In genomic region chr17:64615025-64615677, GRCh38 we compare ENCODE assay signal across 13 cellular contexts. TPM values are rescaled to one million over a fixed set of nuclear protein-coding genes. Genes with fewer than 3 reads are reported as not detected.
DNase-seq lines count a peak whose midpoint lies in the region; ATAC-seq and TF ChIP-seq lines count a peak whose summit lies in the region.
"Had no signal": no experiment of that assay in that cellular context is flagged by ENCODE, and none has a peak within 500 bp of the region (broad histone marks: within the 10 kb centered on the region; RNA-seq: fewer than 3 reads in every experiment).

No MANE protein-coding gene starts in this region.

- peaks cover 11% of the 10 kb centered on the region; the same call in 1 of the 2 replicates for H3K36me3 ChIP-seq in RWPE2 (ENCODE audit: low read depth)
- H3K36me3 ChIP-seq in osteoblast (ENCODE audit: insufficient read depth, low read length) = no peaks in the 10 kb centered on the region
- H3K36me3 ChIP-seq in H7 (replicated peaks; ENCODE audit: control insufficient read depth, insufficient read depth, low read length) = no peaks in the 10 kb centered on the region
- H3K36me3 ChIP-seq in Karpas-422 (ENCODE audit: insufficient read depth, low read length) = no peaks in the 10 kb centered on the region

- ATAC-seq in RWPE2 (ENCODE audit: low read depth) (peak; percentile 46; the same call in 1 of the 3 replicates), GM18873 (IDR thresholded peaks at IDR 0.05; ENCODE audit: low FRiP score, unreplicated experiment) (no peak)
- ATAC-seq: esophagus mucosa; stimulated activated effector memory CD8-positive, alpha-beta T cell treated with anti-CD3 and anti-CD28 coated beads, Interleukin-12 subunit alpha, Interleukin-12 subunit beta, amount 100 ng/mL, for 72 hours had no signal

- H3K4me3 ChIP-seq in RWPE2 (ENCODE audit: severe bottlenecking) = no peak overlapping the region
- no peak overlapping the region for H3K4me3 ChIP-seq in fibroblast of mammary gland (ENCODE audit: control insufficient read depth, low read depth, low read length)
- H3K4me3 ChIP-seq in osteoblast (ENCODE audit: insufficient read depth, low read length) = no peak overlapping the region
- no peak overlapping the region for H3K4me3 ChIP-seq in H7 (ENCODE audit: insufficient read depth, low read depth, low read length)
- no peak overlapping the region for H3K4me3 ChIP-seq in Karpas-422 (ENCODE audit: low read length)

- no peak overlapping the region for H2AFZ ChIP-seq in osteoblast (ENCODE audit: low read length)
- no peak overlapping the region for H2AFZ ChIP-seq in Karpas-422 (ENCODE audit: low read length)

- H3K4me1 ChIP-seq in RWPE2 (ENCODE audit: insufficient read depth, poor library complexity, severe bottlenecking) (peaks cover 20% of the 10 kb centered on the region), osteoblast (ENCODE audit: insufficient read depth, low read length) (peaks cover 69% of the 10 kb centered on the region), Karpas-422 (ENCODE audit: low read length) (no peaks in the 10 kb centered on the region)

- H3K9me2 ChIP-seq in Karpas-422 (replicated peaks; ENCODE audit: insufficient read depth, low read length) = no peaks in the 10 kb centered on the region

- H3K79me2 ChIP-seq in osteoblast (ENCODE audit: insufficient read depth, low read length) (peaks cover 98% of the 10 kb centered on the region), Karpas-422 (ENCODE audit: low read length) (no peaks in the 10 kb centered on the region; the same call in 1 of the 2 replicates)

- DNase-seq in Daoy (ENCODE audit: low read depth) (peak; percentile 14), RWPE2 (ENCODE audit: low spot score) (no peak), fibroblast of mammary gland (ENCODE audit: low read depth) (peak; percentile 57), osteoblast (ENCODE audit: insufficient read length, low spot score, missing footprints) (peak; percentile 57), H7 (no peak), Karpas-422 (no peak)
- no peak for DNase-seq in effector CD4-positive, alpha-beta T cell
- DNase-seq: activated T-cell treated with anti-CD3 and anti-CD28 coated beads, Interleukin-2, amount 50 U/mL, for 1 hour; NCI-H1417 treated with DMSO at 0.1 percent for 48 hours; NCI-H526 treated with DMSO at 0.1 percent for 48 hours had no signal

- H3K27me3 ChIP-seq in RWPE2 (ENCODE audit: insufficient read depth, poor library complexity, severe bottlenecking) (no peaks in the 10 kb centered on the region), osteoblast (ENCODE audit: insufficient read depth, low read length) (no peaks in the 10 kb centered on the region), H7 (ENCODE audit: control insufficient read depth, insufficient read depth, low read length) (no peaks in the 10 kb centered on the region), Karpas-422 (ENCODE audit: low read length) (no peaks in the 10 kb centered on the region)

- no peak overlapping the region for H3K9ac ChIP-seq in Karpas-422 (ENCODE audit: low read length)

- H3K9me3 ChIP-seq in RWPE2 (ENCODE audit: severe bottlenecking) (no peaks in the 10 kb centered on the region), osteoblast (ENCODE audit: low read depth, low read length) (no peaks in the 10 kb centered on the region), Karpas-422 (ENCODE audit: low read length) (no peaks in the 10 kb centered on the region)

- H4K20me1 ChIP-seq in osteoblast (ENCODE audit: insufficient read depth, low read length) (peaks cover 81% of the 10 kb centered on the region), Karpas-422 (ENCODE audit: insufficient read depth, low read depth, low read length) (peaks cover 25% of the 10 kb centered on the region; the same call in 1 of the 2 replicates)

- TF ChIP-seq CTCF in RWPE2 (IDR thresholded peaks at IDR 0.05; ENCODE audit: poor library complexity, severe bottlenecking) (peak; percentile 16), fibroblast of mammary gland (conservative IDR thresholded peaks at IDR 0.05; ENCODE audit: control insufficient read depth, insufficient read depth, low read depth, low read length) (no peak), osteoblast (IDR thresholded peaks at IDR 0.05; ENCODE audit: extremely low read depth, low read depth, low read length) (no peak)

- peak overlapping the region; percentile 52 for H3K4me2 ChIP-seq in osteoblast (ENCODE audit: insufficient read depth, low read length)
- no peak overlapping the region for H3K4me2 ChIP-seq in Karpas-422 (ENCODE audit: low read depth, low read length, poor library complexity, severe bottlenecking)

- H3K27ac ChIP-seq in RWPE2 (ENCODE audit: poor library complexity, severe bottlenecking) (no peak overlapping the region), osteoblast (ENCODE audit: low read depth, low read length) (peak overlapping the region; percentile 57), Karpas-422 (ENCODE audit: low read length) (no peak overlapping the region)

RNA-seq across cellular contexts. Expression of gene SMURF2, which starts 47.0 kb away (rescaled TPM):
- 80.7 and 84.8 TPM in 2 replicates for total RNA-seq in Daoy (2014; rRNA removed; shearing (Covaris generic))
- total RNA-seq in osteoblast = 90.5 and 115 TPM in 2 replicates
- total RNA-seq in H7 (2014; rRNA removed; shearing (Covaris generic)) = 33.9 and 36.2 TPM in 2 replicates
- total RNA-seq in Karpas-422 (2014; rRNA removed; shearing (Covaris generic); ENCODE audit: low replicate concordance) = 6.1 and 8.0 TPM in 2 replicates

Comparison
In these comparisons a context has a peak if more than half of its experiments do, and no peak if none do; other contexts are left out.
1. DNase-seq: peak in Daoy (single experiment), fibroblast of mammary gland (single experiment) and osteoblast (single experiment); none in RWPE2 (single experiment), H7 (single experiment), Karpas-422 (single experiment) and effector CD4-positive, alpha-beta T cell (single experiment).